33 cellular contexts compared by ENCODE assay signal in the genomic region with DNA sequence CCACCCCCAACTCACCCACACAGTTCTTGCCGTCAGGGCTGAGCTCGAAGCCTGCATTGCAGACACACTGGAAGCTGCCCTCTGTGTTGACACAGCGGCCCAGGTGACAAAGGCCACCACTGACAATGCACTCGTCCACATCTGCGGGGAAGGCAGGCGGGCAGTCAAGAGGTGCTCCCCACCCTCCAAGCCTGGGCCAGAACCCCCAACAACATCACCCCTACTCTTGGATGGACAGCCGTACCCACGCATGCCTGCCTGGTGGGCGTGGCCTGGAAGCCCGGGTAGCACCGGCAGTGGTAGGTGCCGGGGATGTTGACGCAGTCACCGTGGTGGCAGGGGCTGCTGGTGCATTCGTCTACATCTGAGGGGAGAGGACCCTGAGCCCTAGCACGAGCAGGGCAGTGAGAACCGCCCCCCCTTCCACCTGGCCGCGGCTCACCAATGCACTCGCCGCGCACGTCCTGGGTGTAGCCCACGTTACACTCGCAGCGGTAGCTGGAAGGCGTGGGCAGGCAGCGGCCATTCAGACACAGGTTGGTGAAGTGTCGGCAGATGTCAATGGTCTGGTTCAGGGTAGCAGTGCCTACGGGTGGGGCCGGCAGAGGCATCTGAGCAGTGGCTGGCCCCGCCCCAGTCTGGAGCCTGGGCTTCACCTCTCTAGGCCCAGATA. TPM values are rescaled to one million over a fixed set of nuclear protein-coding genes. Genes with fewer than 3 reads are reported as not detected.
"Had no signal": no experiment of that assay in that cellular context is flagged by ENCODE, and none has a peak within 500 bp of the region (broad histone marks: within the 10 kb centered on the region; RNA-seq: fewer than 3 reads in every experiment).

No MANE protein-coding gene starts in this region.

- H3K4me3 ChIP-seq: cardiac muscle cell, MG63, PC-9 had no signal

- H3K4me2 ChIP-seq: PC-9 had no signal

- H3K27ac ChIP-seq: brain microvascular endothelial cell, cardiac muscle cell, PC-9, RWPE1, VCaP had no signal

- H3K36me3 ChIP-seq: brain microvascular endothelial cell, cardiac muscle cell, MG63 had no signal

- H3K27me3 ChIP-seq: brain microvascular endothelial cell, cardiac muscle cell had no signal

- DNase-seq: activated CD4-positive, alpha-beta T cell treated with anti-CD3 and anti-CD28 coated beads, Interleukin-2, amount 10 ng/mL, durations not matched to agents 24 days and 14 days; activated CD4-positive, alpha-beta T cell treated with anti-CD3 and anti-CD28 coated beads, Interleukin-2, amount 50 U/mL, for 4 hours; activated CD4-positive, CD25-positive, alpha-beta regulatory T cell; activated CD8-positive, alpha-beta T cell treated with anti-CD3 and anti-CD28 coated beads for 36 hours; activated effector memory CD4-positive, alpha-beta T cell treated with anti-CD3 and anti-CD28 coated beads, Interleukin-2, amount 50 U/mL, for 16 hours; activated naive CD4-positive, alpha-beta T cell; activated naive CD4-positive, alpha-beta T cell treated with anti-CD3 and anti-CD28 coated beads, Interleukin-2, amount 50 U/mL, for 16 hours; activated naive CD8-positive, alpha-beta T cell treated with anti-CD3 and anti-CD28 coated beads for 36 hours; activated T-cell treated with anti-CD3 and anti-CD28 coated beads, Interleukin-2, amount 50 U/mL, for 1 hour; activated T-cell treated with anti-CD3 and anti-CD28 coated beads, Interleukin-2, amount 50 U/mL, for 72 hours; amniotic stem cell; aorta; brain microvascular endothelial cell; Kasumi-1; MG63; NCI-H1092; NCI-H1436 treated with DMSO at 0.1 percent for 48 hours; NCI-H1694 treated with DMSO at 0.1 percent for 48 hours; NCI-H2029; NCI-H345; NCI-H524 treated with DMSO at 0.1 percent for 48 hours; NK-92 treated with Interleukin-12 subunit alpha and Interleukin-12 subunit beta, amount 100 ng/mL, for 24 hours; Right ventricle myocardium superior; SW 1271; T-helper 1 cell; T-helper 2 cell; T-helper 9 cell had no signal

- H2AFZ ChIP-seq: PC-9 had no signal

RNA-seq across cellular contexts. Expression of a gene that starts 13.3 kb away (rescaled TPM):
- total RNA-seq: activated CD4-positive, alpha-beta T cell treated with anti-CD3 and anti-CD28 coated beads, Interleukin-2, amount 10 ng/mL, durations not matched to agents 24 days and 14 days; activated CD8-positive, alpha-beta memory T cell treated with anti-CD3 and anti-CD28 coated beads for 36 hours; activated naive CD8-positive, alpha-beta T cell treated with anti-CD3 and anti-CD28 coated beads for 36 hours; activated T-cell treated with anti-CD3 and anti-CD28 coated beads, Interleukin-2, amount 50 U/mL, for 72 hours; aorta; OCI-LY7; PC-9; Right ventricle myocardium superior had no signal
- polyA plus RNA-seq: aorta had no signal
